In genomic region chr7:55127622-55128081, GRCh38 we compare ENCODE assay signal across 13 cellular contexts.
DNase-seq lines count a peak whose midpoint lies in the region; ATAC-seq, FAIRE-seq and TF ChIP-seq lines count a peak whose summit lies in the region.
"Had no signal": no experiment of that assay in that cellular context is flagged by ENCODE, and none has a peak within 500 bp of the region (broad histone marks: within the 10 kb centered on the region; RNA-seq: fewer than 3 reads in every experiment).

No MANE protein-coding gene starts in this region.

- no peak for TF ChIP-seq CTCF in astrocyte (IDR thresholded peaks at IDR 0.05; ENCODE audit: insufficient read depth, low read depth, low read length)
- TF ChIP-seq CTCF in suprapubic skin (IDR thresholded peaks at IDR 0.05), result no peak
- TF ChIP-seq CTCF in GM10248 (IDR thresholded peaks at IDR 0.05; ENCODE audit: control extremely low read depth, extremely low read depth, low read depth, missing control alignments), result no peak

- H3K79me2 ChIP-seq in astrocyte (ENCODE audit: insufficient read depth, low read length), result peaks cover 47% of the 10 kb centered on the region

- H3K4me2 ChIP-seq in astrocyte (ENCODE audit: low read length), result peak overlapping the region; percentile 53
- H3K4me2 ChIP-seq: KMS-11, neural progenitor cell had no signal

- CTCF ChIA-PET in GM10248 (lab: Yijun Ruan, JAX), result interaction anchor here (1.6 to 2.9 kb wide), 2 partner anchors 41 to 128 kb away, joined by 4 to 9 read pairs; no protein-coding TSS in a partner anchor

- peak overlapping the region; percentile 100 for H3K27ac ChIP-seq in astrocyte (ENCODE audit: low read depth, low read length)
- H3K27ac ChIP-seq in right cardiac atrium (ENCODE audit: low read length), result peak overlapping the region; percentile 96
- H3K27ac ChIP-seq in suprapubic skin, result peak overlapping the region; percentile 91
- H3K27ac ChIP-seq: KMS-11, neural progenitor cell had no signal

- H3K9ac ChIP-seq in astrocyte (ENCODE audit: low read length), result peak overlapping the region; percentile 51
- H3K9ac ChIP-seq: KMS-11, neural progenitor cell had no signal

- intact Hi-C loops in right cardiac atrium (cut with DNase I), result loop anchor here in 1 of 4 donors (10.0 kb wide), 1 partner anchor 53 kb away; no protein-coding TSS in a partner anchor

- H3K27ac Mint-ChIP-seq in astrocyte (ENCODE audit: unreplicated experiment), result no peak overlapping the region
- H3K27ac Mint-ChIP-seq in T-helper 2 cell treated with Interferon-gamma antibody and Interleukin-4, amounts not matched to agents 5 μg/mL and 100 μg/mL, for 36 hours, result no peak overlapping the region
- H3K27ac Mint-ChIP-seq: activated B cell treated with CpG ODN at 0.5 μM for 24 hours; dendritic cell treated with granulocyte-macrophage colony-stimulating factor and Interleukin-4, amounts not matched to agents 40 ng/mL and 50 ng/mL, for 4 days; neural progenitor cell had no signal

- peaks cover under 1% of the 10 kb centered on the region for H3K27me3 Mint-ChIP-seq in astrocyte (ENCODE audit: low read depth, unreplicated experiment)
- H3K27me3 Mint-ChIP-seq in T-helper 2 cell treated with Interferon-gamma antibody and Interleukin-4, amounts not matched to agents 5 μg/mL and 100 μg/mL, for 36 hours (ENCODE audit: low read depth), result peaks cover 7% of the 10 kb centered on the region
- H3K27me3 Mint-ChIP-seq: dendritic cell treated with granulocyte-macrophage colony-stimulating factor and Interleukin-4, amounts not matched to agents 40 ng/mL and 50 ng/mL, for 4 days had no signal

- peaks cover 3% of the 10 kb centered on the region for H3K36me3 Mint-ChIP-seq in astrocyte (ENCODE audit: low read depth, unreplicated experiment)
- H3K36me3 Mint-ChIP-seq in T-helper 2 cell treated with Interferon-gamma antibody and Interleukin-4, amounts not matched to agents 5 μg/mL and 100 μg/mL, for 36 hours (ENCODE audit: low read depth), result no peaks in the 10 kb centered on the region
- H3K36me3 Mint-ChIP-seq: neural progenitor cell had no signal

- H3K36me3 ChIP-seq in astrocyte (ENCODE audit: insufficient read depth, low read length), result no peaks in the 10 kb centered on the region
- no peaks in the 10 kb centered on the region for H3K36me3 ChIP-seq in suprapubic skin
- H3K36me3 ChIP-seq: neural progenitor cell had no signal

- POLR2A ChIA-PET in GM10248 (lab: Yijun Ruan, JAX), result no interaction called here

- no peak overlapping the region for H2AFZ ChIP-seq in astrocyte (ENCODE audit: low read depth, low read length)
- H2AFZ ChIP-seq: neural progenitor cell had no signal

- 19% methylated on average over 6 of the region's 6 CpGs for WGBS in right cardiac atrium
- 27% methylated on average over 6 of the region's 6 CpGs for WGBS in suprapubic skin

- TF ChIP-seq POLR2A in suprapubic skin (IDR thresholded peaks at IDR 0.05), result no peak

- H3K9me3 ChIP-seq in astrocyte (ENCODE audit: insufficient read depth, low read depth, low read length), result no peaks in the 10 kb centered on the region
- H3K9me3 ChIP-seq in right cardiac atrium (ENCODE audit: control insufficient read depth, low read length), result no peaks in the 10 kb centered on the region
- no peaks in the 10 kb centered on the region for H3K9me3 ChIP-seq in suprapubic skin

- H4K20me1 ChIP-seq in astrocyte (ENCODE audit: insufficient read depth, low read length), result no peaks in the 10 kb centered on the region

- peaks cover 54% of the 10 kb centered on the region for H3K4me1 Mint-ChIP-seq in astrocyte (ENCODE audit: low read depth, unreplicated experiment)
- H3K4me1 Mint-ChIP-seq in T-helper 2 cell treated with Interferon-gamma antibody and Interleukin-4, amounts not matched to agents 5 μg/mL and 100 μg/mL, for 36 hours (ENCODE audit: low read depth), result no peaks in the 10 kb centered on the region
- H3K4me1 Mint-ChIP-seq: activated B cell treated with CpG ODN at 0.5 μM for 24 hours had no signal

- H3K9me3 Mint-ChIP-seq in astrocyte (ENCODE audit: unreplicated experiment), result no peaks in the 10 kb centered on the region
- H3K9me3 Mint-ChIP-seq in T-helper 2 cell treated with Interferon-gamma antibody and Interleukin-4, amounts not matched to agents 5 μg/mL and 100 μg/mL, for 36 hours, result no peaks in the 10 kb centered on the region
- H3K9me3 Mint-ChIP-seq: activated B cell treated with CpG ODN at 0.5 μM for 24 hours; dendritic cell treated with granulocyte-macrophage colony-stimulating factor and Interleukin-4, amounts not matched to agents 40 ng/mL and 50 ng/mL, for 4 days; neural progenitor cell had no signal

- no peak for FAIRE-seq in astrocyte (lab: Jason Lieb, UNC)
- FAIRE-seq: H54 had no signal

- peak; percentile 68 to 69 for ATAC-seq in right cardiac atrium
- ATAC-seq in GM21723 (IDR thresholded peaks at IDR 0.05; ENCODE audit: unreplicated experiment), result no peak
- ATAC-seq in GM19463 (IDR thresholded peaks at IDR 0.05; ENCODE audit: unreplicated experiment), result no peak

- DNase-seq in NCI-H1092 treated with DMSO at 0.1 percent for 48 hours (lab: John Stamatoyannopoulos, UW) (peak; percentile 99), astrocyte (ENCODE audit: low read depth) (peak; percentile 80), right cardiac atrium (peak in 2 of 3 donors; percentile 54 to 80), suprapubic skin (ENCODE audit: low spot score in 2 of 2) (no peak), GM10248 (ENCODE audit: extremely low spot score) (no peak)
- DNase-seq in T-helper 2 cell treated with Interferon-gamma antibody and Interleukin-4, amounts not matched to agents 5 μg/mL and 100 μg/mL, for 36 hours (ENCODE audit: low spot score), result no peak
- DNase-seq: activated B cell treated with CpG ODN at 0.5 μM for 24 hours had no signal

- H3K4me1 ChIP-seq in astrocyte (ENCODE audit: insufficient read depth, low read length), result peaks cover 64% of the 10 kb centered on the region
- H3K4me1 ChIP-seq in right cardiac atrium (ENCODE audit: control insufficient read depth, insufficient read depth, low read length), result peaks cover 33% of the 10 kb centered on the region
- peaks cover 97% of the 10 kb centered on the region for H3K4me1 ChIP-seq in suprapubic skin

- H3K27me3 ChIP-seq in astrocyte (ENCODE audit: insufficient read depth, low read length), result no peaks in the 10 kb centered on the region
- H3K27me3 ChIP-seq in right cardiac atrium (ENCODE audit: control insufficient read depth, insufficient read depth), result no peaks in the 10 kb centered on the region
- no peaks in the 10 kb centered on the region for H3K27me3 ChIP-seq in suprapubic skin
- H3K27me3 ChIP-seq: neural progenitor cell had no signal

- no peak overlapping the region for H3K4me3 ChIP-seq in astrocyte (ENCODE audit: insufficient read depth, low read depth, low read length)
- no peak overlapping the region for H3K4me3 ChIP-seq in right cardiac atrium (ENCODE audit: low read length)
- H3K4me3 ChIP-seq in suprapubic skin, result no peak overlapping the region
- H3K4me3 ChIP-seq: neural progenitor cell had no signal

- no peak overlapping the region for H3K4me3 Mint-ChIP-seq in astrocyte (ENCODE audit: unreplicated experiment)
- no peak overlapping the region for H3K4me3 Mint-ChIP-seq in T-helper 2 cell treated with Interferon-gamma antibody and Interleukin-4, amounts not matched to agents 5 μg/mL and 100 μg/mL, for 36 hours
- H3K4me3 Mint-ChIP-seq: activated B cell treated with CpG ODN at 0.5 μM for 24 hours; dendritic cell treated with granulocyte-macrophage colony-stimulating factor and Interleukin-4, amounts not matched to agents 40 ng/mL and 50 ng/mL, for 4 days; neural progenitor cell had no signal

- TF ChIP-seq EP300 in suprapubic skin (IDR thresholded peaks at IDR 0.05), result no peak

Comparison
In these comparisons a context has a peak if more than half of its experiments do, and no peak if none do; other contexts are left out.
1. DNase-seq: peak in NCI-H1092 treated with DMSO at 0.1 percent for 48 hours (single experiment), astrocyte (single experiment) and right cardiac atrium (2 of 3); none in suprapubic skin (0 of 2), T-helper 2 cell treated with Interferon-gamma antibody and Interleukin-4, amounts not matched to agents 5 μg/mL and 100 μg/mL, for 36 hours (single experiment) and GM10248 (single experiment).
2. ATAC-seq: peak in right cardiac atrium (2 of 2); none in GM21723 (single experiment) and GM19463 (single experiment).
3. Peak in every context shown above with its lines, with median percentiles within 50 percentile points of each other: H3K27ac ChIP-seq.